Comparison of ENCODE assay signal across 9 cellular contexts in the genomic region with DNA sequence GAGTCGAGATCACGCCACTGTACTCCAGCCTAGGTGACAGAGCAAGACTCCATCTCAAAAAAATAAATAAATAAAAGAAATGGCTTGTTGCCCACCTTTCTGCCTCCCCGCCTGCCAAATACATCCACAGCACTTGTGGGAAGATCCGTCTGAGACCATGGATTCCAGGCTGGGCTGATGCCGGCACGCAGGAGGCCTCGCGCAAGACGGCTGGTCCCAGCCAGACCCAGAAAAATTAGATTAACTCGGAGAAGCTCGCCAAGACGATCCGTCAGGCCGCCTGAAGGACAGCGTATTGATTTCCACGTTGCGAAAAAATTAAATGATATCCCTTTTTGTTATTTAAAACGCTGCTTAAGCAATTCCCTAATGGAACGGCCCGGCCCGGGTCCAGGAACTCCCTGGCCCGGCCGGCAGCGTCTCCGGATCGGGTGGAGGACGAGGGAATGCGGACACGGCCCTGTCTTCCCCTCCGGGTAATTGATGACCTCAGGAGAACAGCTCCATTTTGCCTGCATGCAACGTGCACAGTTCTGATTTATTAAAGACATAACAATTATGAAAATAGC. TPM values are rescaled to one million over a fixed set of nuclear protein-coding genes. Genes with fewer than 3 reads are reported as not detected.
"Had no signal": no experiment of that assay in that cellular context is flagged by ENCODE, and none has a peak within 500 bp of the region (broad histone marks: within the 10 kb centered on the region; RNA-seq: fewer than 3 reads in every experiment).

No MANE protein-coding gene starts in this region.

- ATAC-seq: K562 had no signal

- H2AFZ ChIP-seq: GM23248 had no signal

- DNase-seq: GM23248, GOT3, H9, HCEC 1CT, IMR-90, KG1 had no signal

- H3K4me3 ChIP-seq: GM23248, K562 had no signal

- H3K27ac ChIP-seq: GM23248 had no signal

RNA-seq across cellular contexts. Expression of gene ZNRF4, which starts 51.9 kb away (rescaled TPM):
- total RNA-seq: GM23248, H4, H9, HT-29, IMR-90, K562 had no signal
- polyA plus RNA-seq: GM23248, IMR-90, K562 had no signal
